8 cellular contexts compared by ENCODE assay signal in the genomic region with DNA sequence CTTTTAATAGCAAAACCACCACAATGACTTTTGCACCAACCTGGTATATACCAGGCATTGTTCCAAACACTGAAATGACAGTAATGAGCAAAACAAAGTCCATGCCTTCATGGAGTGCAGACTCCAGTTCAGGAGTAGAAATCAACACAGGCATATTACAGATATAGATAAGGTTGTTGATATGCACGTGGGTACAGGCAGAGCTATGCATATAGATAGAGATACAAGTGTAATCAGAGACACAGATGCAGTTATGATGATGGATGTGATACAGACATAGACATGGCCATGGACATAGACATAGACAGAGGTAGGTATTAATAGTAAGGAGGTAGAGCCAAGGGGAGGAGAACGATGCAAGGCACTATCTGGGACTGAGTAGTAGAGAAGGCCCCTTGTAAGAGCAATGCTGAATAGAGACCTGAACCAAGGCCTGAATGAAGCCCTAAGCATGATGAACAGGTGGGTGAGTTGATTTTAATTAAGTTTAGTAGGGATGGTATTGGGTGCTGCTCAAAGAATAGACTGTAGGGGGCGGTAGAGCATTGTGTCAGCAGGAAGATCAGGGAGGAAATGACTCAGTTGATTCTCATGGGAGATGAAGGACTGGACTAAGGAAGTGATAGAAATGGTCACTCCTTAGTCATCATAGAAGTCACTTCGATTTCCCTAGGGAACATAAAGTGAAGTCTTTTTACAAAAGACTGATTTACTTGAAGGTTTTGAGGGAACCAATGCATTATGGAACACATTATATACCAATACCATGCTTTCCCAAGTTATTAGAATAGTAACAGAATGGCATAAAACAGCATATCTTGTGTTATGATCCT. TPM values are rescaled to one million over a fixed set of nuclear protein-coding genes. Genes with fewer than 3 reads are reported as not detected.
DNase-seq lines count a peak whose midpoint lies in the region; ATAC-seq and TF ChIP-seq lines count a peak whose summit lies in the region.

No MANE protein-coding gene starts in this region.

- peaks cover 22% of the 10 kb centered on the region for H3K4me1 ChIP-seq in adipocyte (ENCODE audit: control insufficient read depth, insufficient read depth, low read length)

- H3K36me3 ChIP-seq in SK-N-MC (ENCODE audit: insufficient read depth, low read length) (no peaks in the 10 kb centered on the region), adipocyte (ENCODE audit: control insufficient read depth, insufficient read depth, low read length, severe bottlenecking) (no peaks in the 10 kb centered on the region), kidney epithelial cell (ENCODE audit: control insufficient read depth, insufficient read depth, low read length) (no peaks in the 10 kb centered on the region)

- H3K9ac ChIP-seq in SK-N-MC (ENCODE audit: insufficient read length) (no peak overlapping the region), adipocyte (ENCODE audit: low read length) (no peak overlapping the region)

- H3K27me3 ChIP-seq in adipocyte (replicated peaks; ENCODE audit: control insufficient read depth, insufficient read depth, low read length), result no peaks in the 10 kb centered on the region
- H3K27me3 ChIP-seq in kidney epithelial cell (ENCODE audit: control insufficient read depth, insufficient read depth, low read length), result no peaks in the 10 kb centered on the region

- peak; percentile 53 for TF ChIP-seq CTCF in kidney epithelial cell (IDR thresholded peaks at IDR 0.05; ENCODE audit: insufficient read depth, low read length, poor library complexity, severe bottlenecking)

- DNase-seq in ELF-1 (ENCODE audit: low read depth, low spot score) (peak; percentile 56), HK-2 (ENCODE audit: unreplicated experiment) (peak; percentile 55), SK-N-MC (ENCODE audit: low read depth, low spot score) (no peak), adipocyte (ENCODE audit: low read depth) (peak; percentile 44), kidney epithelial cell (ENCODE audit: low read depth) (peak; percentile 60), ecto neural progenitor cell (ENCODE audit: low spot score) (no peak)
- peak; percentile 19 to 41 for DNase-seq in stimulated activated CD8-positive, alpha-beta memory T cell treated with anti-CD3 and anti-CD28 coated beads, Interleukin-15, amount 100 ng/mL, for 48 hours (ENCODE audit: low read depth in 2 of 2)

- ATAC-seq in GM21367 (IDR thresholded peaks at IDR 0.05; ENCODE audit: unreplicated experiment), result peak; percentile 97

- H3K4me3 ChIP-seq in SK-N-MC (no peak overlapping the region), adipocyte (ENCODE audit: low read length) (no peak overlapping the region), kidney epithelial cell (ENCODE audit: low read depth, low read length) (no peak overlapping the region)

- H3K9me3 ChIP-seq in SK-N-MC (ENCODE audit: low read depth, low read length), result no peaks in the 10 kb centered on the region
- peaks cover 9% of the 10 kb centered on the region for H3K9me3 ChIP-seq in adipocyte (ENCODE audit: control insufficient read depth, low read length)

- H3K27ac ChIP-seq in SK-N-MC, result peak overlapping the region; percentile 98

RNA-seq across cellular contexts. Expression of a gene that starts 39.4 kb away (rescaled TPM):
- 9.0 and 9.8 TPM in 2 replicates for total RNA-seq in kidney epithelial cell

RNA-seq across cellular contexts. Expression of a gene that starts 51.3 kb away (rescaled TPM):
- total RNA-seq in kidney epithelial cell, result 3.6 and 4.9 TPM in 2 replicates

Comparison
In these comparisons a context has a peak if more than half of its experiments do, and no peak if none do; other contexts are left out.
1. DNase-seq: peak in ELF-1 (single experiment), HK-2 (single experiment), adipocyte (single experiment), kidney epithelial cell (single experiment) and stimulated activated CD8-positive, alpha-beta memory T cell treated with anti-CD3 and anti-CD28 coated beads, Interleukin-15, amount 100 ng/mL, for 48 hours (2 of 2); none in SK-N-MC (single experiment) and ecto neural progenitor cell (single experiment).